1 cellular context compared by ENCODE assay signal in genomic region chr5:72265032-72265903, GRCh38.
TF ChIP-seq lines count a peak whose summit lies in the region.

No MANE protein-coding gene starts in this region.

TF ChIP-seq in SK-N-SH treated with all-trans-retinoic acid at 6 μM for 48 hours, 23 proteins besides CTCF, POLR2A, EP300 and RAD21:
- peak; percentile 90 for TF ChIP-seq TSHZ2 (CRISPR knock-in tag; IDR thresholded peaks at IDR 0.05)
- no peak for TF ChIP-seq CSDC2 (CRISPR knock-in tag; IDR thresholded peaks at IDR 0.05)
- peak; percentile 53; the same call in 1 of the 2 replicates for TF ChIP-seq TCF4 (CRISPR knock-in tag; IDR thresholded peaks at IDR 0.05; ENCODE audit: borderline replicate concordance)
- TF ChIP-seq ESRRG (CRISPR knock-in tag; IDR thresholded peaks at IDR 0.05): 0 out of 2 replicates have a peak, but pooled peaks have one; percentile 31
- TF ChIP-seq PPARA (CRISPR knock-in tag; IDR thresholded peaks at IDR 0.05; ENCODE audit: borderline replicate concordance): no peak
- TF ChIP-seq ZNF70 (CRISPR knock-in tag; IDR thresholded peaks at IDR 0.05): no peak
- no peak for TF ChIP-seq RARB (CRISPR knock-in tag; IDR thresholded peaks at IDR 0.05)
- TF ChIP-seq GLIS3 (CRISPR knock-in tag; IDR thresholded peaks at IDR 0.05): peak; percentile 86; the same call in 1 of the 2 replicates
- TF ChIP-seq SNAI2 (CRISPR knock-in tag; IDR thresholded peaks at IDR 0.05): peak; percentile 47; the same call in 1 of the 2 replicates
- TF ChIP-seq ISL1 (CRISPR knock-in tag; IDR thresholded peaks at IDR 0.05): peak; percentile 96
- no peak for TF ChIP-seq ZC3H10 (CRISPR knock-in tag; IDR thresholded peaks at IDR 0.05)
- TF ChIP-seq ZFP3 (CRISPR knock-in tag; IDR thresholded peaks at IDR 0.05): peak; percentile 70; the same call in 1 of the 2 replicates
- TF ChIP-seq CSRNP3 (CRISPR knock-in tag; IDR thresholded peaks at IDR 0.05): 0 out of 2 replicates have a peak, but pooled peaks have one; percentile 65
- TF ChIP-seq CREB5 (CRISPR knock-in tag; IDR thresholded peaks at IDR 0.05; ENCODE audit: low read depth): peak; percentile 76
